Comparison of ENCODE assay signal across 8 cellular contexts in the genomic region with DNA sequence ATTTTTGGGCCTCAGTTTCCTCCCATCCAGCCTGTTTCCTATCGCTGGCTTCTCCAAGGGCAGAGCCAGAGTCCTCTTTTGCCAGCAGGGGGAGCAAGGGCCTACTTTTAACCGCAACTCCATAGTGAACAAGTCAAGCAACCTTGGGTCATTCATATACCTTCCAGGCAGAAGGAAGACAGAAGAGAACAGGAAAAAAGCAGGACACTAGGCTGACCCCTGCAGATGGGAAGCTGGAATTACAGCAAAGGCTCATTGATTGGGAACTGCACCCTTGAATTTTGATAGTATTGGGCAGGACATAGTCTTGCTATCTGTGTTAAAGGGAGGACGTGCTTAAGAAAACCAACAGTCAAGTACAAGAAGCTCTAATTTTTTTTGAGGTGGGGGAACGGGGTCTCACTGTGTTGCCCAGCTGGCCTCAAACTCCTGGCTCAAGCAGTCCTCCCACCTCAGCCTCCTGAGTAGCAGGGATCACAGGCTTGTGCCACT.
DNase-seq lines count a peak whose midpoint lies in the region; ATAC-seq and TF ChIP-seq lines count a peak whose summit lies in the region.

No MANE protein-coding gene starts in this region.

- H3K4me3 ChIP-seq in GM12865 (ENCODE audit: low read depth, low read length) (no peak overlapping the region), astrocyte of the cerebellum (ENCODE audit: low read depth, low read length) (no peak overlapping the region)

- ATAC-seq in GM19452 (IDR thresholded peaks at IDR 0.05; ENCODE audit: unreplicated experiment) (no peak), GM18517 (IDR thresholded peaks at IDR 0.05; ENCODE audit: unreplicated experiment) (no peak)

- TF ChIP-seq CTCF in GM12865 (IDR thresholded peaks at IDR 0.05; ENCODE audit: insufficient read depth, low read depth, low read length, missing control alignments), result peak; percentile 71
- TF ChIP-seq CTCF in astrocyte of the cerebellum (IDR thresholded peaks at IDR 0.05; ENCODE audit: low read depth, low read length, missing control alignments), result peak; percentile 96

- peak; percentile 70 for DNase-seq in GM12865 (ENCODE audit: low read depth)
- DNase-seq in NCI-H1694 treated with DMSO at 0.1 percent for 48 hours (lab: John Stamatoyannopoulos, UW), result peak; percentile 57
- DNase-seq in T follicular helper cell (ENCODE audit: low read depth), result peak; percentile 32
- peak; percentile 80 for DNase-seq in astrocyte of the cerebellum (ENCODE audit: low read depth)
- peak; percentile 95 for DNase-seq in iPS DF 4.7 (ENCODE audit: extremely low read depth, low spot score)
- peak; percentile 22 to 62 (median 44) for DNase-seq in stimulated activated CD4-positive, alpha-beta T cell treated with anti-CD3 and anti-CD28 coated beads, Interleukin-12 subunit alpha, Interleukin-12 subunit beta, amount 100 ng/mL, for 48 hours (ENCODE audit: low read depth in 2 of 3, low spot score in 1 of 3)

- in situ Hi-C loops in astrocyte of the cerebellum (cut with HindIII; ENCODE audit: low sequenced_read_pairs), result no loop called here

Comparison
In these comparisons a context has a peak if more than half of its experiments do, and no peak if none do; other contexts are left out.
1. DNase-seq: peak in every context shown above with its lines; median percentile 95 in iPS DF 4.7; 80 in astrocyte of the cerebellum; 70 in GM12865; 57 in NCI-H1694 treated with DMSO at 0.1 percent for 48 hours; 44 in stimulated activated CD4-positive, alpha-beta T cell treated with anti-CD3 and anti-CD28 coated beads, Interleukin-12 subunit alpha, Interleukin-12 subunit beta, amount 100 ng/mL, for 48 hours; 32 in T follicular helper cell.